ENCODE assay signal across 9 cellular contexts in genomic region chr9:134396825-134397224, GRCh38.
DNase-seq lines count a peak whose midpoint lies in the region; ATAC-seq and TF ChIP-seq lines count a peak whose summit lies in the region.
"Had no signal": no experiment of that assay in that cellular context is flagged by ENCODE, and none has a peak within 500 bp of the region (broad histone marks: within the 10 kb centered on the region; RNA-seq: fewer than 3 reads in every experiment).

No MANE protein-coding gene starts in this region.

- TF ChIP-seq EP300 in gastroesophageal sphincter (IDR thresholded peaks at IDR 0.05) = no peak

- H3K4me3 Mint-ChIP-seq in activated CD4-positive, alpha-beta memory T cell treated with anti-CD3 and anti-CD28 coated beads for 36 hours = peak overlapping the region; percentile 71
- H3K4me3 Mint-ChIP-seq in stimulated activated effector memory CD8-positive, alpha-beta T cell treated with anti-CD3 and anti-CD28 coated beads, Interleukin-12 subunit alpha, Interleukin-12 subunit beta, amount 100 ng/mL, for 72 hours = peak overlapping the region; percentile 90
- no peak overlapping the region for H3K4me3 Mint-ChIP-seq in nephron progenitor cell

- H3K36me3 Mint-ChIP-seq in activated CD4-positive, alpha-beta memory T cell treated with anti-CD3 and anti-CD28 coated beads for 36 hours = peaks cover 4% of the 10 kb centered on the region
- peaks cover 42% of the 10 kb centered on the region for H3K36me3 Mint-ChIP-seq in stimulated activated effector memory CD8-positive, alpha-beta T cell treated with anti-CD3 and anti-CD28 coated beads, Interleukin-12 subunit alpha, Interleukin-12 subunit beta, amount 100 ng/mL, for 72 hours
- peaks cover 4% of the 10 kb centered on the region for H3K36me3 Mint-ChIP-seq in nephron progenitor cell (ENCODE audit: low read depth)

- 0% methylated on average over 1 of the region's 8 CpGs; no CpG with 5 or more reads in 1 of the 2 donors for WGBS in gastroesophageal sphincter (ENCODE audit: low coverage in 1 of 2), 2 donors

- intact Hi-C loops in activated CD4-positive, alpha-beta memory T cell treated with anti-CD3 and anti-CD28 coated beads for 36 hours (cut with micrococcal nuclease) = loop anchor here (10.0 kb wide), 2 partner anchors 332 to 1022 kb away; partner anchors contain the start of genes BRD3, STKLD1 and SURF4

- POLR2A ChIA-PET in activated CD4-positive, alpha-beta memory T cell treated with anti-CD3 and anti-CD28 coated beads for 36 hours (lab: Charles Lee) = interaction anchor here (0.8 to 1.3 kb wide), 3 partner anchors 10 to 232 kb away, joined by 3 to 10 read pairs (median 3); no protein-coding TSS in a partner anchor

- peak overlapping the region in 3 of 4 donors; percentile 10 to 32 (median 19) for H3K27ac ChIP-seq in gastroesophageal sphincter

- H3K4me1 ChIP-seq in gastroesophageal sphincter = peaks cover 0 to 96% (median 35%) of the 10 kb centered on the region in 3 donors

- no peaks in the 10 kb centered on the region for H3K27me3 ChIP-seq in gastroesophageal sphincter

- H3K36me3 ChIP-seq in gastroesophageal sphincter = peaks cover 0 to 5% of the 10 kb centered on the region in 2 donors

- ATAC-seq in gastroesophageal sphincter (no peak), GM18868 (IDR thresholded peaks at IDR 0.05; ENCODE audit: unreplicated experiment) (no peak), GM21390 (IDR thresholded peaks at IDR 0.05; ENCODE audit: unreplicated experiment) (no peak)
- peak; percentile 42 for ATAC-seq in stimulated activated effector memory CD8-positive, alpha-beta T cell treated with anti-CD3 and anti-CD28 coated beads, Interleukin-12 subunit alpha, Interleukin-12 subunit beta, amount 100 ng/mL, for 72 hours

- H3K9me3 Mint-ChIP-seq in activated CD4-positive, alpha-beta memory T cell treated with anti-CD3 and anti-CD28 coated beads for 36 hours = peaks cover 11% of the 10 kb centered on the region
- peaks cover 4% of the 10 kb centered on the region for H3K9me3 Mint-ChIP-seq in stimulated activated effector memory CD8-positive, alpha-beta T cell treated with anti-CD3 and anti-CD28 coated beads, Interleukin-12 subunit alpha, Interleukin-12 subunit beta, amount 100 ng/mL, for 72 hours
- H3K9me3 Mint-ChIP-seq in nephron progenitor cell = peaks cover 8% of the 10 kb centered on the region

- H3K4me3 ChIP-seq in gastroesophageal sphincter = no peak overlapping the region

- CTCF ChIA-PET in activated CD4-positive, alpha-beta memory T cell treated with anti-CD3 and anti-CD28 coated beads for 36 hours (lab: Charles Lee) = interaction anchor here (0.8 to 1.3 kb wide), 6 partner anchors 10 to 69 kb away, joined by 3 to 4 read pairs (median 4); no protein-coding TSS in a partner anchor

- TF ChIP-seq POLR2A in gastroesophageal sphincter (IDR thresholded peaks at IDR 0.05) = no peak

- DNase-seq in HT1080 (ENCODE audit: low read depth) = peak; percentile 70
- DNase-seq in activated CD4-positive, alpha-beta memory T cell treated with anti-CD3 and anti-CD28 coated beads for 36 hours = peak; percentile 83
- peak; percentile 46 to 75 for DNase-seq in stimulated activated effector memory CD8-positive, alpha-beta T cell treated with anti-CD3 and anti-CD28 coated beads, Interleukin-12 subunit alpha, Interleukin-12 subunit beta, amount 100 ng/mL, for 72 hours (ENCODE audit: low spot score in 2 of 2)
- no peak for DNase-seq in NCI-H187 (lab: John Stamatoyannopoulos, UW)
- DNase-seq in nephron progenitor cell = no peak
- DNase-seq: foreskin melanocyte had no signal

- H3K27ac Mint-ChIP-seq in activated CD4-positive, alpha-beta memory T cell treated with anti-CD3 and anti-CD28 coated beads for 36 hours = peak overlapping the region; percentile 93
- peak overlapping the region; percentile 95 for H3K27ac Mint-ChIP-seq in stimulated activated effector memory CD8-positive, alpha-beta T cell treated with anti-CD3 and anti-CD28 coated beads, Interleukin-12 subunit alpha, Interleukin-12 subunit beta, amount 100 ng/mL, for 72 hours
- H3K27ac Mint-ChIP-seq in nephron progenitor cell = no peak overlapping the region

- H3K4me1 Mint-ChIP-seq in activated CD4-positive, alpha-beta memory T cell treated with anti-CD3 and anti-CD28 coated beads for 36 hours (ENCODE audit: low read depth) = peaks cover 50% of the 10 kb centered on the region
- peaks cover 63% of the 10 kb centered on the region for H3K4me1 Mint-ChIP-seq in stimulated activated effector memory CD8-positive, alpha-beta T cell treated with anti-CD3 and anti-CD28 coated beads, Interleukin-12 subunit alpha, Interleukin-12 subunit beta, amount 100 ng/mL, for 72 hours
- peaks cover 10% of the 10 kb centered on the region for H3K4me1 Mint-ChIP-seq in nephron progenitor cell

- peaks cover 0 to 6% (median 0%) of the 10 kb centered on the region in 3 donors for H3K9me3 ChIP-seq in gastroesophageal sphincter

- H3K27me3 Mint-ChIP-seq in activated CD4-positive, alpha-beta memory T cell treated with anti-CD3 and anti-CD28 coated beads for 36 hours = no peaks in the 10 kb centered on the region
- H3K27me3 Mint-ChIP-seq in nephron progenitor cell (ENCODE audit: low read depth, poor library complexity) = no peaks in the 10 kb centered on the region

- TF ChIP-seq CTCF in gastroesophageal sphincter (IDR thresholded peaks at IDR 0.05) (no peak), nephron progenitor cell (IDR thresholded peaks at IDR 0.05) (no peak)

Comparison
In these comparisons a context has a peak if more than half of its experiments do, and no peak if none do; other contexts are left out.
1. DNase-seq: peak in HT1080 (single experiment), activated CD4-positive, alpha-beta memory T cell treated with anti-CD3 and anti-CD28 coated beads for 36 hours (single experiment) and stimulated activated effector memory CD8-positive, alpha-beta T cell treated with anti-CD3 and anti-CD28 coated beads, Interleukin-12 subunit alpha, Interleukin-12 subunit beta, amount 100 ng/mL, for 72 hours (2 of 2); none in NCI-H187 (0 of 2) and nephron progenitor cell (single experiment).